23 cellular contexts compared by ENCODE assay signal in the genomic region with DNA sequence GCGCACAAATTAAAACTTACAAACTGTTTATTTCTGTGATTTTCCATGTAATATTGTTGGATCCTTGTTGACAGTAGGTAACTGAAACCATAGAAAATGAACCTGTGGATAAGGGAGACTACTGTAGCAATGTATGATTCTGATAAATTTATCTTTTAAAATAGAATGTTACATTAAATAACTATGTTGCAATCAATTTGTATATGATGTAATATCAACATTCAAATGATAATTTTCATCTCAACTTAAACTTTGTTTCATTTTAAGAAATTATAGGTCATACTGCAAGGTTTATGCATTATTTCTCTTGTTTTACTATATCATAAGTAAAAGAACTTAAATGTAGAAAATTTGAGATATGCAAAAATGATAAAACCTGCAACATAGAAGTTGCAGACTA.
"Had no signal": no experiment of that assay in that cellular context is flagged by ENCODE, and none has a peak within 500 bp of the region (broad histone marks: within the 10 kb centered on the region; RNA-seq: fewer than 3 reads in every experiment).

No MANE protein-coding gene starts in this region.

- H3K9me3 ChIP-seq: MG63, SK-N-SH had no signal

- DNase-seq: Karpas-422, KG1, MG63, NCI-H1092, NCI-H1436, NCI-H187, NCI-H2029, NCI-H2081 treated with DMSO at 0.1 percent for 48 hours, NCI-H2171, NCI-H226, NCI-H446, NCI-H510A, NCI-H524 treated with DMSO at 0.1 percent for 48 hours, NCI-H69, NCI-H774, Right ventricle myocardium superior, RPMI8226, SIG-M5, SK-N-SH, SW 1271 had no signal

- H3K36me3 ChIP-seq: MG63 had no signal

- H3K4me3 ChIP-seq: MG63 had no signal

- H3K9ac ChIP-seq: SK-N-SH had no signal

- H3K27me3 ChIP-seq: MG63 had no signal

- FAIRE-seq: HTR-8/SVneo, RCC 7860 had no signal

- H3K4me2 ChIP-seq: SK-N-SH had no signal

- H3K27ac ChIP-seq: HL-60 had no signal
